Comparison of ENCODE assay signal across 2 cellular contexts in the genomic region with DNA sequence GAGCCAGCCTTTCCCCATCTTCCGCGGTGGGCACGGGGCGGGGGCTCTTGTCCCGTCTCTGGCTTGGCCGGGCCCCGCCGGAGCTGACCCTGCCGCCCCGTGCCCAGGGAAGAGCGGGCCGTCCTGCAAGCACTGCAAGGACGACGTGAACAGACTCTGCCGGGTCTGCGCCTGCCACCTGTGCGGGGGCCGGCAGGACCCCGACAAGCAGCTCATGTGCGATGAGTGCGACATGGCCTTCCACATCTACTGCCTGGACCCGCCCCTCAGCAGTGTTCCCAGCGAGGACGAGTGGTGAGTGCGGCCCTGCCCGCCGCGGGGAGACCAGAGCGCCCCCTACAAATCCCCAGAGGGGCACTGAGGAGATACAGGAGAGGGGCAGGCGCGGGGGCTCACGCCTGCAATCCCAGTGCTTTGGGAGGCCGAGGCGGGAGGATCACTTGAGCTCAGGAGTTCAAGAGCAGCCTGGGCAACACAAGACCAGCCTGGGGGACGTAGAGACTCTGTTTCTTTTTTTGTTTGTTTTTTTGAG. TPM values are rescaled to one million over a fixed set of nuclear protein-coding genes. Genes with fewer than 3 reads are reported as not detected.
"Had no signal": no experiment of that assay in that cellular context is flagged by ENCODE, and none has a peak within 500 bp of the region (broad histone marks: within the 10 kb centered on the region; RNA-seq: fewer than 3 reads in every experiment).

No MANE protein-coding gene starts in this region.

RNA-seq across cellular contexts. Expression of gene ARRDC5, which starts 39.0 kb away (rescaled TPM):
- total RNA-seq: activated CD4-positive, alpha-beta T cell treated with anti-CD3 and anti-CD28 coated beads for 36 hours; WTC11 had no signal
